Comparison of ENCODE assay signal across 8 cellular contexts in the genomic region with DNA sequence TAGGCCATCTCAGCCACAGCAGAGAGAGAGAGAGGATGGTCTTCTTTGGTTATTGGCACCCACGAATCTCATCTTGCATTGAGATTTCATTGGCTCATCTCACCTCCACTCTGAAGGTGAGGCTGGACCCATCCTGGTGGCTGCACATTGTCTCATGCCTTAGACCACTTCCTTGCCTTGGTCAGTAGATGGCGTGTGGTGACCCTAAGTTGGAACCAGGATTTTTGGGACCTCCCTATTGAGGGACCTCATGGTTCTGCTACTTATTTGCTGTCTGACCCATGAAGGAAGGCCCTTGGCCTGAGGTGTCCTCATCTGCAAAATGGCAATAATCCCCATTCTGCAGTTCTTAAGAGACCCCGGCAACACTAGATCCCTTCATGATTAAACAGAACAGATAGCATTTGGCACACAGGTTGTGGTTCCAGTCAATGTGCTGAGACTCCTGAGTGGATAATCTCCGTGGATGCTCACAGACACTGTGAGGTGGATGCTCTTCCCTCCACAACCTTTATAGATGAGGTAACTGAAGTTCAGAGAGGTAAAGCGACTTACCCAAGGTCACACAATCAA. TPM values are rescaled to one million over a fixed set of nuclear protein-coding genes. Genes with fewer than 3 reads are reported as not detected.
A peak's percentile ranks its signal among the peaks of the same experiment; 100 is the strongest.
DNase-seq lines count a peak whose midpoint lies in the region; ATAC-seq and TF ChIP-seq lines count a peak whose summit lies in the region.

No MANE protein-coding gene starts in this region.

- no peaks in the 10 kb centered on the region for H3K4me1 ChIP-seq in gastrocnemius medialis

- H3K9me3 ChIP-seq in gastrocnemius medialis: no peaks in the 10 kb centered on the region

- no peaks in the 10 kb centered on the region for H3K27me3 ChIP-seq in gastrocnemius medialis

- DNase-seq in AG09309 (ENCODE audit: low read depth) (no peak), GM10266 (ENCODE audit: extremely low spot score) (peak; percentile 58), NCI-H748 treated with DMSO at 0.1 percent for 48 hours (lab: John Stamatoyannopoulos, UW) (peak; percentile 6), epithelial cell of proximal tubule (ENCODE audit: low read depth) (no peak), gastrocnemius medialis (no peak), NOMO-1 treated with DMSO at 0.1 percent for 48 hours (lab: John Stamatoyannopoulos, UW; ENCODE audit: unreplicated experiment) (no peak), cortex of kidney (lab: John Stamatoyannopoulos, UW) (no peak)

- intact Hi-C loops in gastrocnemius medialis (cut with DNase I; ENCODE audit: low total_unique reads): loop anchor here (1.0 kb wide), 1 partner anchor 225 kb away; no protein-coding TSS in a partner anchor

- ATAC-seq in gastrocnemius medialis (peak in 1 of 2 donors; percentile 39), GM19455 (IDR thresholded peaks at IDR 0.05; ENCODE audit: unreplicated experiment) (no peak)

- in situ Hi-C loops in gastrocnemius medialis (cut with MboI; ENCODE audit: low sequenced_read_pairs in 4 of 4): loop anchor here in 2 of 4 donors (5.0 to 25.0 kb wide), 3 partner anchors 223 to 398 kb away; a partner anchor contains a TSS

- no peak for TF ChIP-seq POLR2A in gastrocnemius medialis (IDR thresholded peaks at IDR 0.05)

- H3K27ac ChIP-seq in gastrocnemius medialis: no peak overlapping the region

- no peaks in the 10 kb centered on the region for H3K36me3 ChIP-seq in gastrocnemius medialis

- H3K4me3 ChIP-seq in AG09309 (ENCODE audit: control insufficient read depth, low read depth, low read length) (no peak overlapping the region), epithelial cell of proximal tubule (ENCODE audit: low read depth, low read length) (no peak overlapping the region), gastrocnemius medialis (no peak overlapping the region)

- TF ChIP-seq CTCF in AG09309 (IDR thresholded peaks at IDR 0.05; ENCODE audit: control insufficient read depth, insufficient read depth, low read depth, low read length, missing control alignments) (peak; percentile 67), GM10266 (IDR thresholded peaks at IDR 0.05; ENCODE audit: control insufficient read depth, insufficient read depth, low read depth, missing control alignments) (peak; percentile 79), epithelial cell of proximal tubule (conservative IDR thresholded peaks at IDR 0.05; ENCODE audit: low read depth, low read length) (peak; percentile 63), gastrocnemius medialis (IDR thresholded peaks at IDR 0.05 in 4 of 5, conservative IDR thresholded peaks at IDR 0.05 in 1 of 5) (peak in 3 of 5 experiments; percentile 11 to 52 (median 38))

RNA-seq across cellular contexts. Expression of a gene that starts 21.5 kb away (rescaled TPM):
- 30.2 and 30.8 TPM in 2 replicates for total RNA-seq in epithelial cell of proximal tubule
- total RNA-seq in gastrocnemius medialis: 10 to 100 TPM; 18.7 to 24.4 (median 21.2) TPM

Comparison
In these comparisons a context has a peak if more than half of its experiments do, and no peak if none do; other contexts are left out.
1. DNase-seq: peak in GM10266 (single experiment) and NCI-H748 treated with DMSO at 0.1 percent for 48 hours (single experiment); none in AG09309 (single experiment), epithelial cell of proximal tubule (single experiment), gastrocnemius medialis (0 of 2), NOMO-1 treated with DMSO at 0.1 percent for 48 hours (single experiment) and cortex of kidney (single experiment).
2. Peak in every context shown above with its lines, with median percentiles within 50 percentile points of each other: CTCF ChIP-seq.